ENCODE assay signal across 16 cellular contexts in the genomic region with DNA sequence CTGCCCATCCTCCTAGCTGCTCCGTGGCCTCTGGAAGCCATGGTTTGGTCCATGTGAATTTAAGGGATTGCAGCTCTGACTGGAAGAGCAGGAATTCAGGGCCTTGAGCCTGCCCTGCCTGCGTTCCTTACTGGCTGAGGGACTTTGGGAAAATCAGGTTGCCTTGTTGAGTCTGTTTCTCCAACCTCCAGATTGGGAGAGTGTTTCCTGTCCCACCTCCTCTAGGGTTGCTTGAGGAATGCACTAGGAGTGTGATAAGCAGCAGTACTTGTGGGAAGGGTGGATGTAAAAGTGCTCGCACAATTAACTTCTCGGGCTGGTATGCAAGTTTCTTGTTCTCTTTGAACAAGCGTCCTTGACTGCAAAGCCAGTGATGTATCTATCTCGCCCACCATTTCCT.
"Had no signal": no experiment of that assay in that cellular context is flagged by ENCODE, and none has a peak within 500 bp of the region (broad histone marks: within the 10 kb centered on the region; RNA-seq: fewer than 3 reads in every experiment).

No MANE protein-coding gene starts in this region.

- H3K36me3 Mint-ChIP-seq: activated naive CD4-positive, alpha-beta T cell treated with anti-CD3 and anti-CD28 coated beads, Interleukin-2, amount 50 U/mL, for 24 hours; naive B cell; stimulated activated naive B cell treated with anti-CD40 and anti-IgM and Interleukin-4, amounts not matched to agents 10 μg/mL and 1 μg/mL and 100 μg/mL, for 72 hours had no signal

- H2AFZ ChIP-seq: hepatocyte, parathyroid adenoma had no signal

- DNase-seq: activated CD4-positive, alpha-beta T cell treated with anti-CD3 and anti-CD28 coated beads, Interleukin-2, amount 50 U/mL, for 4 hours; activated gamma-delta T cell; effector CD8-positive, alpha-beta T cell; foreskin fibroblast; left colon; mucosa of descending colon; naive B cell; stimulated activated naive B cell treated with anti-CD40 and anti-IgM and Interleukin-4, amounts not matched to agents 10 μg/mL and 1 μg/mL and 100 μg/mL, for 72 hours; SW 1271; uterus had no signal

- H3K9ac ChIP-seq: parathyroid adenoma had no signal

- H3K4me3 Mint-ChIP-seq: activated naive CD4-positive, alpha-beta T cell treated with anti-CD3 and anti-CD28 coated beads, Interleukin-2, amount 50 U/mL, for 24 hours; stimulated activated naive B cell treated with anti-CD40 and anti-IgM and Interleukin-4, amounts not matched to agents 10 μg/mL and 1 μg/mL and 100 μg/mL, for 72 hours had no signal

- H3K27me3 ChIP-seq: hepatocyte, neutrophil, thyroid gland, uterus had no signal

- H3K27ac Mint-ChIP-seq: activated naive CD4-positive, alpha-beta T cell treated with anti-CD3 and anti-CD28 coated beads, Interleukin-2, amount 50 U/mL, for 24 hours; naive B cell; stimulated activated naive B cell treated with anti-CD40 and anti-IgM and Interleukin-4, amounts not matched to agents 10 μg/mL and 1 μg/mL and 100 μg/mL, for 72 hours had no signal

- H3K79me2 ChIP-seq: hepatocyte, parathyroid adenoma had no signal

- H3K4me1 ChIP-seq: parathyroid adenoma, uterus had no signal

- H3K4me3 ChIP-seq: hepatocyte, mucosa of descending colon, thyroid gland, uterus had no signal

- H3K9me3 Mint-ChIP-seq: activated naive CD4-positive, alpha-beta T cell treated with anti-CD3 and anti-CD28 coated beads, Interleukin-2, amount 50 U/mL, for 24 hours; stimulated activated naive B cell treated with anti-CD40 and anti-IgM and Interleukin-4, amounts not matched to agents 10 μg/mL and 1 μg/mL and 100 μg/mL, for 72 hours had no signal

- ATAC-seq: left colon; mucosa of descending colon; stimulated activated naive B cell treated with anti-CD40 and anti-IgM and Interleukin-4, amounts not matched to agents 10 μg/mL and 1 μg/mL and 100 μg/mL, for 72 hours had no signal

- H3K27ac ChIP-seq: hepatocyte, neutrophil, parathyroid adenoma, thyroid gland, uterus, VCaP had no signal

- H3K9me3 ChIP-seq: mucosa of descending colon, neutrophil, thyroid gland, uterus had no signal

- H3K27me3 Mint-ChIP-seq: activated naive CD4-positive, alpha-beta T cell treated with anti-CD3 and anti-CD28 coated beads, Interleukin-2, amount 50 U/mL, for 24 hours had no signal

- H3K4me2 ChIP-seq: hepatocyte had no signal

- H3K36me3 ChIP-seq: neutrophil, thyroid gland, uterus had no signal
